Comparison of ENCODE assay signal across 8 cellular contexts in genomic region chr1:26887125-26887524, GRCh38. TPM values are rescaled to one million over a fixed set of nuclear protein-coding genes. Genes with fewer than 3 reads are reported as not detected.
DNase-seq lines count a peak whose midpoint lies in the region; ATAC-seq, FAIRE-seq and TF ChIP-seq lines count a peak whose summit lies in the region.
"Had no signal": no experiment of that assay in that cellular context is flagged by ENCODE, and none has a peak within 500 bp of the region (broad histone marks: within the 10 kb centered on the region; RNA-seq: fewer than 3 reads in every experiment).

No MANE protein-coding gene starts in this region.

- intact Hi-C loops in naive thymus-derived CD4-positive, alpha-beta T cell (cut with micrococcal nuclease) = no loop called here

- no peaks in the 10 kb centered on the region for H3K27me3 Mint-ChIP-seq in naive thymus-derived CD4-positive, alpha-beta T cell
- H3K27me3 Mint-ChIP-seq: central memory CD8-positive, alpha-beta T cell had no signal

- peak overlapping the region; percentile 10 to 75 (median 52) for H3K4me3 Mint-ChIP-seq in naive thymus-derived CD4-positive, alpha-beta T cell
- H3K4me3 Mint-ChIP-seq: central memory CD8-positive, alpha-beta T cell had no signal

- H3K27me3 ChIP-seq in Karpas-422 (ENCODE audit: low read length) = no peaks in the 10 kb centered on the region
- H3K27me3 ChIP-seq in naive thymus-derived CD4-positive, alpha-beta T cell (ENCODE audit: control insufficient read depth in 2 of 2, insufficient read depth in 2 of 2, low read length in 2 of 2) = no peaks in the 10 kb centered on the region

- peak overlapping the region in 7 of 9 donors; percentile 35 to 83 (median 59) for H3K27ac Mint-ChIP-seq in naive thymus-derived CD4-positive, alpha-beta T cell

- H3K4me1 Mint-ChIP-seq in naive thymus-derived CD4-positive, alpha-beta T cell = peaks cover 22 to 49% (median 36%) of the 10 kb centered on the region in 7 donors

- H3K9ac ChIP-seq in Karpas-422 (ENCODE audit: low read length) = no peak overlapping the region

- H3K36me3 ChIP-seq in Karpas-422 (ENCODE audit: insufficient read depth, low read length) = peaks cover 40% of the 10 kb centered on the region
- H3K36me3 ChIP-seq in naive thymus-derived CD4-positive, alpha-beta T cell (ENCODE audit: control insufficient read depth in 2 of 3, insufficient read depth in 3 of 3, low read length in 3 of 3) = peaks cover 19 to 73% (median 28%) of the 10 kb centered on the region in 3 experiments

- H3K79me2 ChIP-seq in Karpas-422 (ENCODE audit: low read length) = peaks cover 25% of the 10 kb centered on the region

- no peaks in the 10 kb centered on the region for H3K9me3 Mint-ChIP-seq in naive thymus-derived CD4-positive, alpha-beta T cell
- H3K9me3 Mint-ChIP-seq: central memory CD8-positive, alpha-beta T cell had no signal

- H3K4me2 ChIP-seq in Karpas-422 (ENCODE audit: low read depth, low read length, poor library complexity, severe bottlenecking) = no peak overlapping the region

- FAIRE-seq in GM12891 (lab: Jason Lieb, UNC) = no peak

- ATAC-seq in naive thymus-derived CD4-positive, alpha-beta T cell = no peak
- ATAC-seq in GM19467 (IDR thresholded peaks at IDR 0.05; ENCODE audit: unreplicated experiment) = no peak

- peaks cover 20% of the 10 kb centered on the region for H3K4me1 ChIP-seq in Karpas-422 (ENCODE audit: low read length)
- H3K4me1 ChIP-seq in naive thymus-derived CD4-positive, alpha-beta T cell (ENCODE audit: control insufficient read depth in 2 of 2, insufficient read depth in 2 of 2, low read length in 2 of 2) = peaks cover 7% of the 10 kb centered on the region in 2 donors

- H3K27ac ChIP-seq in Karpas-422 (ENCODE audit: low read length) = no peak overlapping the region
- no peak overlapping the region for H3K27ac ChIP-seq in naive thymus-derived CD4-positive, alpha-beta T cell (ENCODE audit: low read depth, low read length)

- peaks cover 6% of the 10 kb centered on the region; the same call in 1 of the 2 replicates for H4K20me1 ChIP-seq in Karpas-422 (ENCODE audit: insufficient read depth, low read depth, low read length)

- in situ Hi-C loops in astrocyte of the cerebellum (cut with HindIII; ENCODE audit: low sequenced_read_pairs) = no loop called here

- H3K9me3 ChIP-seq in Karpas-422 (ENCODE audit: low read length) = no peaks in the 10 kb centered on the region
- no peaks in the 10 kb centered on the region for H3K9me3 ChIP-seq in naive thymus-derived CD4-positive, alpha-beta T cell (ENCODE audit: control insufficient read depth in 2 of 3, low read length in 3 of 3)

- peaks cover 9 to 44% (median 33%) of the 10 kb centered on the region in 5 donors for H3K36me3 Mint-ChIP-seq in naive thymus-derived CD4-positive, alpha-beta T cell

- CTCF ChIA-PET in naive thymus-derived CD4-positive, alpha-beta T cell (lab: Charles Lee) = interaction anchor here (0.6 to 1.4 kb wide), 11 partner anchors 8 to 436 kb away, joined by 3 to 8 read pairs (median 4); no protein-coding TSS in a partner anchor

- TF ChIP-seq CTCF in astrocyte of the cerebellum (IDR thresholded peaks at IDR 0.05; ENCODE audit: low read depth, low read length, missing control alignments) = peak; percentile 62

- POLR2A ChIA-PET in naive thymus-derived CD4-positive, alpha-beta T cell (lab: Charles Lee) = interaction anchor here (0.6 to 2.3 kb wide), 3 partner anchors 13 to 336 kb away, joined by 3 to 8 read pairs (median 3); partner anchors contain the start of gene GPATCH3

- no peaks in the 10 kb centered on the region for H3K9me2 ChIP-seq in Karpas-422 (replicated peaks; ENCODE audit: insufficient read depth, low read length)

- H3K4me3 ChIP-seq in Karpas-422 (ENCODE audit: low read length) (no peak overlapping the region), astrocyte of the cerebellum (ENCODE audit: low read depth, low read length) (no peak overlapping the region)
- H3K4me3 ChIP-seq in naive thymus-derived CD4-positive, alpha-beta T cell (ENCODE audit: low read length) = no peak overlapping the region

- H2AFZ ChIP-seq in Karpas-422 (ENCODE audit: low read length) = no peak overlapping the region

- no peak for TF ChIP-seq POLR2A in GM12891 (IDR thresholded peaks at IDR 0.05; ENCODE audit: low read depth, low read length)

- DNase-seq in DMS114 treated with DMSO at 0.1 percent for 48 hours (lab: John Stamatoyannopoulos, UW; ENCODE audit: unreplicated experiment) (peak; percentile 55), Karpas-422 (peak; percentile 71), astrocyte of the cerebellum (ENCODE audit: low read depth) (peak; percentile 20), NCI-H510A (lab: John Stamatoyannopoulos, UW) (no peak), GM12891 (ENCODE audit: insufficient read length, low spot score) (no peak)
- peak in 4 of 9 donors; percentile 9 to 27 (median 18) for DNase-seq in naive thymus-derived CD4-positive, alpha-beta T cell

TF ChIP-seq in GM12891, 5 proteins besides CTCF, POLR2A, EP300 and RAD21:
- TF ChIP-seq SPI1 (IDR thresholded peaks at IDR 0.05; ENCODE audit: low read depth, low read length) = no peak
- no peak for TF ChIP-seq PAX5 (IDR thresholded peaks at IDR 0.05; ENCODE audit: insufficient read depth, low read length, severe bottlenecking)

RNA-seq across cellular contexts. Expression of gene GPN2, which starts 3.0 kb away (rescaled TPM):
- 32.6 and 33.3 TPM in 2 replicates for total RNA-seq in Karpas-422 (2014; rRNA removed; shearing (Covaris generic); ENCODE audit: low replicate concordance)
- 10 to 100 TPM; 22.1 to 50.6 (median 34.8) TPM for total RNA-seq in naive thymus-derived CD4-positive, alpha-beta T cell
- polyA plus RNA-seq in naive thymus-derived CD4-positive, alpha-beta T cell = 10 to 100 TPM in 1 of 2 donors, 1 to 10 TPM in 1; 9.1 to 20.4 TPM
- 23.7 TPM for polyA plus RNA-seq in GM12891 (2012; ENCODE audit: low read depth, missing spikeins)

RNA-seq across cellular contexts. Expression of gene GPATCH3, which starts 13.1 kb away (rescaled TPM):
- 5.6 and 10.1 TPM in 2 replicates for total RNA-seq in Karpas-422 (2014; rRNA removed; shearing (Covaris generic); ENCODE audit: low replicate concordance)
- total RNA-seq in naive thymus-derived CD4-positive, alpha-beta T cell = 10 to 100 TPM; 17.0 to 38.4 (median 22.6) TPM
- 10 to 100 TPM; 12.5 to 21.3 TPM for polyA plus RNA-seq in naive thymus-derived CD4-positive, alpha-beta T cell
- 8.6 TPM for polyA plus RNA-seq in GM12891 (2012; ENCODE audit: low read depth, missing spikeins)

RNA-seq across cellular contexts. Expression of gene SFN, which starts 24.2 kb away (rescaled TPM):
- 0.47 and 1.0 TPM in 2 replicates for total RNA-seq in Karpas-422 (2014; rRNA removed; shearing (Covaris generic); ENCODE audit: low replicate concordance)
- 1 to 10 TPM in 4 of 5 experiments, under 1 TPM in 1; 0.74 to 1.9 (median 1.4) TPM for total RNA-seq in naive thymus-derived CD4-positive, alpha-beta T cell
- not detected for polyA plus RNA-seq in naive thymus-derived CD4-positive, alpha-beta T cell
- 4.7 TPM for polyA plus RNA-seq in GM12891 (2012; ENCODE audit: low read depth, missing spikeins)

RNA-seq across cellular contexts. Expression of gene NR0B2, which starts 26.6 kb away (rescaled TPM):
- not detected in 2 replicates for total RNA-seq in Karpas-422 (2014; rRNA removed; shearing (Covaris generic); ENCODE audit: low replicate concordance)
- total RNA-seq in naive thymus-derived CD4-positive, alpha-beta T cell = not detected
- polyA plus RNA-seq in naive thymus-derived CD4-positive, alpha-beta T cell = not detected
- polyA plus RNA-seq in GM12891 (2012; ENCODE audit: low read depth, missing spikeins) = not detected

RNA-seq across cellular contexts. Expression of gene NUDC, which starts 34.4 kb away (rescaled TPM):
- total RNA-seq in Karpas-422 (2014; rRNA removed; shearing (Covaris generic); ENCODE audit: low replicate concordance) = 28.1 and 76.6 TPM in 2 replicates
- 10 to 100 TPM; 36.5 to 69.0 (median 40.5) TPM for total RNA-seq in naive thymus-derived CD4-positive, alpha-beta T cell
- polyA plus RNA-seq in naive thymus-derived CD4-positive, alpha-beta T cell = 100 to 1,000 TPM in 1 of 2 donors, 10 to 100 TPM in 1; 93.2 to 125 TPM
- polyA plus RNA-seq in GM12891 (2012; ENCODE audit: low read depth, missing spikeins) = 83.5 TPM

Comparison
In these comparisons a context has a peak if more than half of its experiments do, and no peak if none do; other contexts are left out.
1. DNase-seq: peak in DMS114 treated with DMSO at 0.1 percent for 48 hours (single experiment), Karpas-422 (single experiment) and astrocyte of the cerebellum (single experiment); none in NCI-H510A (single experiment) and GM12891 (single experiment).